In genomic region chr3:50607271-50608091, GRCh38 we compare ENCODE assay signal across 15 cellular contexts. TPM values are rescaled to one million over a fixed set of nuclear protein-coding genes. Genes with fewer than 3 reads are reported as not detected.
DNase-seq lines count a peak whose midpoint lies in the region; ATAC-seq, FAIRE-seq and TF ChIP-seq lines count a peak whose summit lies in the region.
"Had no signal": no experiment of that assay in that cellular context is flagged by ENCODE, and none has a peak within 500 bp of the region (broad histone marks: within the 10 kb centered on the region; RNA-seq: fewer than 3 reads in every experiment).

No MANE protein-coding gene starts in this region.

- FAIRE-seq in small intestine (lab: Jason Lieb, UNC): no peak
- FAIRE-seq: A204.1, GM12892 had no signal

- no peaks in the 10 kb centered on the region for H3K9me3 Mint-ChIP-seq in stimulated activated naive B cell treated with anti-CD40 and anti-IgM and Interleukin-4, amounts not matched to agents 10 μg/mL and 1 μg/mL and 100 μg/mL, for 72 hours

- peaks cover 67 to 84% of the 10 kb centered on the region in 2 donors for H3K4me1 Mint-ChIP-seq in stimulated activated naive B cell treated with anti-CD40 and anti-IgM and Interleukin-4, amounts not matched to agents 10 μg/mL and 1 μg/mL and 100 μg/mL, for 72 hours

- intact Hi-C loops in left ventricle myocardium superior (cut with micrococcal nuclease): no loop called here

- DNase-seq in activated CD8-positive, alpha-beta memory T cell treated with anti-CD3 and anti-CD28 coated beads for 24 hours: peak; percentile 86
- DNase-seq in activated CD8-positive, alpha-beta memory T cell treated with anti-CD3 and anti-CD28 coated beads, Interleukin-2, amount 50 U/mL, for 4 hours: no peak
- DNase-seq in activated CD4-positive, alpha-beta T cell treated with anti-CD3 and anti-CD28 coated beads, Interleukin-2, amount 50 U/mL, for 48 hours: peak; percentile 61 to 71
- DNase-seq in left ventricle myocardium superior (peak; percentile 43), BE2C (no peak), small intestine (no peak)
- DNase-seq in stimulated activated naive B cell treated with anti-CD40 and anti-IgM and Interleukin-4, amounts not matched to agents 10 μg/mL and 1 μg/mL and 100 μg/mL, for 72 hours: no peak
- DNase-seq in activated effector memory CD4-positive, alpha-beta T cell treated with anti-CD3 and anti-CD28 coated beads, Interleukin-2, amount 50 U/mL, for 16 hours: no peak
- DNase-seq: glutamatergic neuron, NCI-H524, posterior cingulate gyrus, SHP77, WERI-Rb-1 had no signal

- peaks cover 78 to 96% of the 10 kb centered on the region in 2 donors for H3K36me3 Mint-ChIP-seq in stimulated activated naive B cell treated with anti-CD40 and anti-IgM and Interleukin-4, amounts not matched to agents 10 μg/mL and 1 μg/mL and 100 μg/mL, for 72 hours

- no peaks in the 10 kb centered on the region for H3K27me3 Mint-ChIP-seq in stimulated activated naive B cell treated with anti-CD40 and anti-IgM and Interleukin-4, amounts not matched to agents 10 μg/mL and 1 μg/mL and 100 μg/mL, for 72 hours

- H3K27me3 ChIP-seq in BE2C (no peaks in the 10 kb centered on the region), small intestine (ENCODE audit: control insufficient read depth in 2 of 2, insufficient read depth in 2 of 2, low read length in 2 of 2) (no peaks in the 10 kb centered on the region)

- H3K4me3 Mint-ChIP-seq in stimulated activated naive B cell treated with anti-CD40 and anti-IgM and Interleukin-4, amounts not matched to agents 10 μg/mL and 1 μg/mL and 100 μg/mL, for 72 hours: peak overlapping the region; percentile 91 to 92

- WGBS in small intestine, 3 donors: 69 to 79% (median 75%) methylated on average over 28 to 29 of the region's 29 CpGs

- H3K4me3 ChIP-seq in BE2C (ENCODE audit: low read depth, low read length) (no peak overlapping the region), small intestine (ENCODE audit: low read depth in 1 of 2, low read length in 2 of 2) (no peak overlapping the region)

- H3K27ac Mint-ChIP-seq in stimulated activated naive B cell treated with anti-CD40 and anti-IgM and Interleukin-4, amounts not matched to agents 10 μg/mL and 1 μg/mL and 100 μg/mL, for 72 hours: peak overlapping the region; percentile 62

- no peaks in the 10 kb centered on the region for H3K9me3 ChIP-seq in BE2C
- no peaks in the 10 kb centered on the region for H3K9me3 ChIP-seq in small intestine (ENCODE audit: control insufficient read depth, low read depth)

- no peaks in the 10 kb centered on the region for H3K36me3 ChIP-seq in BE2C
- H3K36me3 ChIP-seq in small intestine (ENCODE audit: control insufficient read depth in 2 of 2, insufficient read depth in 2 of 2, low read length in 2 of 2): peaks cover 0 to 3% of the 10 kb centered on the region in 2 donors

- peak overlapping the region in 1 of 2 donors; percentile 53 for H3K27ac ChIP-seq in small intestine (ENCODE audit: low read depth in 1 of 2, low read length in 1 of 2)
- H3K27ac ChIP-seq: WERI-Rb-1 had no signal

- peaks cover 6% of the 10 kb centered on the region; the same call in 1 of the 2 replicates for H3K4me1 ChIP-seq in BE2C
- H3K4me1 ChIP-seq in small intestine (ENCODE audit: control insufficient read depth in 2 of 2, insufficient read depth in 1 of 2, low read depth in 1 of 2, low read length in 1 of 2): peaks cover 4 to 17% of the 10 kb centered on the region in 2 donors

- TF ChIP-seq CTCF in BE2C (IDR thresholded peaks at IDR 0.05; ENCODE audit: low read depth, low read length): no peak

- no peak for ATAC-seq in left ventricle myocardium superior
- no peak for ATAC-seq in stimulated activated naive B cell treated with anti-CD40 and anti-IgM and Interleukin-4, amounts not matched to agents 10 μg/mL and 1 μg/mL and 100 μg/mL, for 72 hours (replicated peaks)

RNA-seq across cellular contexts. Expression of gene CISH, which starts 4.1 kb away (rescaled TPM):
- total RNA-seq in left ventricle myocardium superior: 10.2 TPM
- polyA plus RNA-seq in BE2C (2012; ENCODE audit: insufficient read depth, insufficient read length, low read depth): 11.1 TPM
- 1 to 10 TPM; 4.8 to 7.8 (median 6.9) TPM for polyA plus RNA-seq in small intestine

RNA-seq across cellular contexts. Expression of gene MAPKAPK3, which starts 9.5 kb away (rescaled TPM):
- 473 TPM for total RNA-seq in left ventricle myocardium superior
- 21.5 TPM for polyA plus RNA-seq in BE2C (2012; ENCODE audit: insufficient read depth, insufficient read length, low read depth)
- 10 to 100 TPM; 28.2 to 34.4 (median 28.6) TPM for polyA plus RNA-seq in small intestine

RNA-seq across cellular contexts. Expression of gene HEMK1, which starts 38.2 kb away (rescaled TPM):
- total RNA-seq in left ventricle myocardium superior: 15.3 TPM
- 20.3 TPM for polyA plus RNA-seq in BE2C (2012; ENCODE audit: insufficient read depth, insufficient read length, low read depth)
- polyA plus RNA-seq in small intestine: 10 to 100 TPM; 13.9 to 18.1 (median 13.9) TPM

RNA-seq across cellular contexts. Expression of gene C3orf18, which starts 39.9 kb away (rescaled TPM):
- total RNA-seq in left ventricle myocardium superior: 51.0 TPM
- 4.3 TPM for polyA plus RNA-seq in BE2C (2012; ENCODE audit: insufficient read depth, insufficient read length, low read depth)
- polyA plus RNA-seq in small intestine: 1 to 10 TPM; 1.1 to 3.9 (median 1.9) TPM

Comparison
In these comparisons a context has a peak if more than half of its experiments do, and no peak if none do; other contexts are left out.
1. DNase-seq: peak in activated CD8-positive, alpha-beta memory T cell treated with anti-CD3 and anti-CD28 coated beads for 24 hours (single experiment), activated CD4-positive, alpha-beta T cell treated with anti-CD3 and anti-CD28 coated beads, Interleukin-2, amount 50 U/mL, for 48 hours (2 of 2) and left ventricle myocardium superior (single experiment); none in activated CD8-positive, alpha-beta memory T cell treated with anti-CD3 and anti-CD28 coated beads, Interleukin-2, amount 50 U/mL, for 4 hours (single experiment), stimulated activated naive B cell treated with anti-CD40 and anti-IgM and Interleukin-4, amounts not matched to agents 10 μg/mL and 1 μg/mL and 100 μg/mL, for 72 hours (single experiment), BE2C (single experiment), small intestine (single experiment) and activated effector memory CD4-positive, alpha-beta T cell treated with anti-CD3 and anti-CD28 coated beads, Interleukin-2, amount 50 U/mL, for 16 hours (single experiment).